ENCODE assay signal across 30 cellular contexts in the genomic region with DNA sequence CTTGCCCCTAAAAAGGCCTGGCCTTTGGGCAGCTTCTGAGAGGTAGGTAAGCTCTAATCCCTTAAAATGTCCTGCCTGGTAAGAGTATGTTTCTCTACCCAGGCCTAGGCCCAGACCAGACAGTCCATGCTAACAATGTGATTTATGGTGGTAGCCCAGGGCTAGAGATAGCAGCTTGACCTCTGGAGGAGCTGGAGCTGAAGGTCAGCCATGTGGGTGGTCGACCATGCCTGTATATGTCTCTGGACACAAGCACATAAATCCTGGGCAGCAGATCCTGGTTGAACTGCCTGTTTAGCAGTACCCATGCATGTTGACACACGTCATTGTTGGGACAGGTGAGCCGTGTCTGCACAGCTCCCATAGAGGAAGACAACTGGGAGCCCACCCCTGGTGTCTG.
"Had no signal": no experiment of that assay in that cellular context is flagged by ENCODE, and none has a peak within 500 bp of the region (broad histone marks: within the 10 kb centered on the region; RNA-seq: fewer than 3 reads in every experiment).

No MANE protein-coding gene starts in this region.

- H3K27me3 Mint-ChIP-seq: dendritic cell treated with granulocyte-macrophage colony-stimulating factor and Interleukin-4, amounts not matched to agents 40 ng/mL and 50 ng/mL, for 4 days had no signal

- H3K36me3 Mint-ChIP-seq: naive B cell; natural killer cell treated with Interleukin-12 subunit alpha and Interleukin-12 subunit beta and Interleukin-15 and Interleukin-18, amount 100 ng/mL, for 72 hours; neural progenitor cell; type B pancreatic cell had no signal

- H3K27ac ChIP-seq: colonic mucosa, esophagus muscularis mucosa, foreskin keratinocyte, gastroesophageal sphincter, heart left ventricle, hepatocyte, lower lobe of right lung, neural progenitor cell, parathyroid adenoma, right lobe of liver, stomach, thyroid gland had no signal

- H3K4me3 Mint-ChIP-seq: dendritic cell treated with granulocyte-macrophage colony-stimulating factor and Interleukin-4, amounts not matched to agents 40 ng/mL and 50 ng/mL, for 4 days; endodermal cell; naive B cell; natural killer cell treated with Interleukin-12 subunit alpha and Interleukin-12 subunit beta and Interleukin-15 and Interleukin-18, amount 100 ng/mL, for 72 hours; neural progenitor cell; type B pancreatic cell had no signal

- FAIRE-seq: islet of Langerhans had no signal

- H3K4me1 ChIP-seq: colonic mucosa, esophagus muscularis mucosa, foreskin keratinocyte, gastroesophageal sphincter, lower lobe of right lung, parathyroid adenoma, right lobe of liver, stomach, thyroid gland had no signal

- H3K36me3 ChIP-seq: colonic mucosa, esophagus muscularis mucosa, gastroesophageal sphincter, heart left ventricle, lower lobe of right lung, neural progenitor cell, right lobe of liver, stomach, thyroid gland had no signal

- H3K27me3 ChIP-seq: colonic mucosa, esophagus muscularis mucosa, gastroesophageal sphincter, heart left ventricle, hepatocyte, right lobe of liver, stomach, thyroid gland had no signal

- ATAC-seq: foreskin keratinocyte; gastroesophageal sphincter; heart left ventricle; left colon; left ventricle myocardium superior; lower lobe of right lung; mucosa of descending colon; natural killer cell treated with Interleukin-12 subunit alpha and Interleukin-12 subunit beta and Interleukin-15 and Interleukin-18, amount 100 ng/mL, for 72 hours; right lobe of liver had no signal

- H3K9me3 ChIP-seq: colonic mucosa, lower lobe of right lung, mucosa of descending colon, right lobe of liver, thyroid gland had no signal

- H3K4me1 Mint-ChIP-seq: naive B cell had no signal

- DNase-seq: colonic mucosa; effector CD8-positive, alpha-beta T cell; endodermal cell; foreskin keratinocyte; heart left ventricle; kidney glomerular epithelial cell; left colon; left ventricle myocardium superior; lower lobe of right lung; mucosa of descending colon; naive B cell; right lobe of liver; stimulated activated CD4-positive, alpha-beta T cell treated with anti-CD3 and anti-CD28 coated beads, Interleukin-12 subunit alpha, Interleukin-12 subunit beta, amount 100 ng/mL, for 4 hours; stimulated activated CD4-positive, alpha-beta T cell treated with anti-CD3 and anti-CD28 coated beads, Interleukin-1b, Interleukin-23, amount 100 ng/mL, for 48 hours; stimulated activated CD4-positive, alpha-beta T cell treated with anti-CD3 and anti-CD28 coated beads, Interleukin-4, amount 100 ng/mL, for 1 hour; stimulated activated CD8-positive, alpha-beta memory T cell treated with anti-CD3 and anti-CD28 coated beads, Interleukin-4, amount 100 ng/mL, for 48 hours; stimulated activated naive CD4-positive, alpha-beta T cell treated with Interleukin-2 at 50 U/mL for 16 hours; stomach; thyroid gland had no signal

- H3K27ac Mint-ChIP-seq: dendritic cell treated with granulocyte-macrophage colony-stimulating factor and Interleukin-4, amounts not matched to agents 40 ng/mL and 50 ng/mL, for 4 days; endodermal cell; naive B cell; natural killer cell treated with Interleukin-12 subunit alpha and Interleukin-12 subunit beta and Interleukin-15 and Interleukin-18, amount 100 ng/mL, for 72 hours; neural progenitor cell; progenitor cell of endocrine pancreas; type B pancreatic cell had no signal

- H3K9me3 Mint-ChIP-seq: endodermal cell; natural killer cell treated with Interleukin-12 subunit alpha and Interleukin-12 subunit beta and Interleukin-15 and Interleukin-18, amount 100 ng/mL, for 72 hours had no signal

- H3K4me3 ChIP-seq: colonic mucosa, esophagus muscularis mucosa, gastroesophageal sphincter, heart left ventricle, hepatocyte, lower lobe of right lung, mucosa of descending colon, neural progenitor cell, right lobe of liver, smooth muscle cell, stomach, thyroid gland had no signal
